In the genomic region with DNA sequence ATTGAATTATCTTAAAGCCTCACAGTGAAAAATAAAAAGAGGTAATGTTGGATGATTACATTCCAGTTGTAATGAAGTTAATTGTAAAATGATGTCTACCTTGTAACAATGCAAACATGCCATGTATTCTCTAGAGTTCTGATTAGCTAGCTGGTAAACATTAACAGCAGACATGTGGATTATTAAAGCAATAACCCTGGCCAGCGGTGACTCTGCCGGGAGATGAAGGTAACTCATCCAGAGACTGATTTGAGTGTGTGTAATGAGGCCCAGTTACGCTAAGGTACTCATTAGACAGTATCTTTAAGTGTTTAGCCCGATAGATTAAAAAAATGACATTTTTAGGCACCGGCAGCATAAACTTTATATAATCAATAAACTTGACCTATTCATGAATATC, we compare ENCODE assay signal across 19 cellular contexts.
"Had no signal": no experiment of that assay in that cellular context is flagged by ENCODE, and none has a peak within 500 bp of the region (broad histone marks: within the 10 kb centered on the region; RNA-seq: fewer than 3 reads in every experiment).

No MANE protein-coding gene starts in this region.

- H3K27ac Mint-ChIP-seq: activated CD4-positive, alpha-beta memory T cell treated with anti-CD3 and anti-CD28 coated beads for 36 hours; activated CD4-positive, alpha-beta T cell treated with anti-CD3 and anti-CD28 coated beads for 36 hours; activated naive CD4-positive, alpha-beta T cell treated with anti-CD3 and anti-CD28 coated beads, Interleukin-2, amount 50 U/mL, for 72 hours; activated T-helper 1 cell treated with anti-CD3 and anti-CD28 coated beads, Interleukin-12 subunit alpha, Interleukin-12 subunit beta, Interleukin-2, Interleukin-4 antibody, amounts not matched to agents 30 ng/mL and 10 ng/mL and 1 ng/mL, durations not matched to agents 14 hours and 24 hours and 36 hours; natural killer cell treated with Interleukin-12 subunit alpha and Interleukin-12 subunit beta and Interleukin-15 and Interleukin-18, amount 100 ng/mL, for 72 hours; T-helper 2 cell treated with Interferon-gamma antibody and Interleukin-4, amounts not matched to agents 5 μg/mL and 100 μg/mL, for 36 hours had no signal

- DNase-seq: activated CD4-positive, alpha-beta memory T cell treated with anti-CD3 and anti-CD28 coated beads for 36 hours; activated CD4-positive, alpha-beta T cell treated with anti-CD3 and anti-CD28 coated beads for 36 hours; activated gamma-delta T cell treated with Interleukin-2 at 50 U/mL for 16 hours; activated T-cell treated with anti-CD3 and anti-CD28 coated beads for 4 hours; adrenal gland; effector CD4-positive, alpha-beta T cell; lower lobe of right lung; posterior cingulate gyrus; retina; stimulated activated CD8-positive, alpha-beta memory T cell treated with anti-CD3 and anti-CD28 coated beads, Interleukin-4, amount 100 ng/mL, for 48 hours; stimulated activated naive CD4-positive, alpha-beta T cell; tibial artery had no signal

- H3K27ac ChIP-seq: adrenal gland, lower lobe of right lung, tibial artery had no signal

- H3K36me3 ChIP-seq: adrenal gland had no signal

- H3K27me3 Mint-ChIP-seq: activated CD4-positive, alpha-beta memory T cell treated with anti-CD3 and anti-CD28 coated beads for 36 hours; activated CD4-positive, alpha-beta T cell treated with anti-CD3 and anti-CD28 coated beads for 36 hours had no signal

- H3K27me3 ChIP-seq: adrenal gland, tibial artery had no signal

- H3K4me1 Mint-ChIP-seq: activated CD4-positive, alpha-beta T cell treated with anti-CD3 and anti-CD28 coated beads for 36 hours had no signal

- H3K9me3 ChIP-seq: adrenal gland, lower lobe of right lung, tibial artery had no signal

- H3K9me3 Mint-ChIP-seq: activated CD4-positive, alpha-beta memory T cell treated with anti-CD3 and anti-CD28 coated beads for 36 hours; activated naive CD4-positive, alpha-beta T cell treated with anti-CD3 and anti-CD28 coated beads, Interleukin-2, amount 50 U/mL, for 72 hours; activated T-helper 1 cell treated with anti-CD3 and anti-CD28 coated beads, Interleukin-12 subunit alpha, Interleukin-12 subunit beta, Interleukin-2, Interleukin-4 antibody, amounts not matched to agents 30 ng/mL and 10 ng/mL and 1 ng/mL, durations not matched to agents 14 hours and 24 hours and 36 hours; natural killer cell treated with Interleukin-12 subunit alpha and Interleukin-12 subunit beta and Interleukin-15 and Interleukin-18, amount 100 ng/mL, for 72 hours; T-helper 2 cell treated with Interferon-gamma antibody and Interleukin-4, amounts not matched to agents 5 μg/mL and 100 μg/mL, for 36 hours had no signal

- FAIRE-seq: astrocyte, endothelial cell of umbilical vein, TTC549 had no signal

- H3K4me3 Mint-ChIP-seq: activated CD4-positive, alpha-beta memory T cell treated with anti-CD3 and anti-CD28 coated beads for 36 hours; activated CD4-positive, alpha-beta T cell treated with anti-CD3 and anti-CD28 coated beads for 36 hours; activated T-helper 1 cell treated with anti-CD3 and anti-CD28 coated beads, Interleukin-12 subunit alpha, Interleukin-12 subunit beta, Interleukin-2, Interleukin-4 antibody, amounts not matched to agents 30 ng/mL and 10 ng/mL and 1 ng/mL, durations not matched to agents 14 hours and 24 hours and 36 hours; natural killer cell treated with Interleukin-12 subunit alpha and Interleukin-12 subunit beta and Interleukin-15 and Interleukin-18, amount 100 ng/mL, for 72 hours; T-helper 2 cell treated with Interferon-gamma antibody and Interleukin-4, amounts not matched to agents 5 μg/mL and 100 μg/mL, for 36 hours had no signal

- H3K4me3 ChIP-seq: adrenal gland, lower lobe of right lung, tibial artery had no signal

- H3K36me3 Mint-ChIP-seq: activated CD4-positive, alpha-beta memory T cell treated with anti-CD3 and anti-CD28 coated beads for 36 hours; activated naive CD4-positive, alpha-beta T cell treated with anti-CD3 and anti-CD28 coated beads, Interleukin-2, amount 50 U/mL, for 72 hours; natural killer cell treated with Interleukin-12 subunit alpha and Interleukin-12 subunit beta and Interleukin-15 and Interleukin-18, amount 100 ng/mL, for 72 hours had no signal

- H3K4me1 ChIP-seq: adrenal gland, lower lobe of right lung had no signal
